ENCODE assay signal across 2 cellular contexts in the genomic region with DNA sequence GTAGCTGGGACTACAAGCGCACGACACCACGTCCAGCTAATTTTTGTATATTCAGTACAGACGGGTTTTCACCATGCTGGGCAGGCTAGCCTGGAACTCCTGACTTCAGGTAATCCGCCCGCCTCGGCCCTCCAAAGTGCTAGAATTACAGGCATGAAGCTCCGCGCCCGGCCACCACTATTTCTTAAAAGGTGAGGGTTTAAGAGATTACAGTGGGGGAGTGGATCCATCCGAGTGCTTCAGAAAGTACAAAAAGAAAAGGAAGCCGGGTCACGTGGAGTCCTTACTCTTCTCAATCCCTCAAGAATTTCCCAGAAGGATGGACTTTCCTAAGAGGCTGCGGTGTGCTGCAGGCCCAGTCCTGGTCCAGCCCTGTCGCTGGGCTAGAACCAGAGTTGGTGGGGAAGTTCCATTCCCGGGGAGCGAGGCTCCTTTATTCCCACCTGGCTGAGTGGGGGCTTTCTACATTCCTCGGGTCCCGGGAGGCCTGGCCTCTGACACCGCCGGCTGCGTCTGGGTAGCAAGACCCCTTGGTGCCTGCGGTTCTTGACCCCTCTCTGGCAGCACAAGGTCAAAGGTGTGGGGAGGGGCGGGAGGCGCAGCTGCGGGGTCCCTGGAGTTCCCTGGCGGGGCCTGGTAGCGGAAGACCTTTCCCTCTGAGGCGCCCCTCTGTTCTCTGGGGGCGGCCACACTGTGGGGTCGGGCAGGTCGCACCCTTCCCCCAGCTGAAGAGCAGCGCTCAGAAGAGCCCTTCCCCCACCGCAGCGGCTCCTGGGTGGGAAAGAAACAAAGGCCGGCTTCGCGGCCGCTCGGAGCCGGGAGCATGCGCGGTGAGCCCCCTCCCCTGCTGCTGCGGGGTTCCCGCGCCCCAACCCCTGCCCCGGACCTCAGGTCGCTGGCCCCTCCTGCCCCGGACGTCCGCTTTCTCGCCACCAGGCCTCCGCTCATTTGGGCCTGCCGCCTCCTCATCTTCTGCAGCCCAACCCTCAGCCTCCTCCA.
TF ChIP-seq lines count a peak whose summit lies in the region.

No MANE protein-coding gene starts in this region.

TF ChIP-seq in WTC11, 78 proteins besides CTCF, POLR2A, EP300 and RAD21 (continues in another document):
- TF ChIP-seq, protein P1, sequence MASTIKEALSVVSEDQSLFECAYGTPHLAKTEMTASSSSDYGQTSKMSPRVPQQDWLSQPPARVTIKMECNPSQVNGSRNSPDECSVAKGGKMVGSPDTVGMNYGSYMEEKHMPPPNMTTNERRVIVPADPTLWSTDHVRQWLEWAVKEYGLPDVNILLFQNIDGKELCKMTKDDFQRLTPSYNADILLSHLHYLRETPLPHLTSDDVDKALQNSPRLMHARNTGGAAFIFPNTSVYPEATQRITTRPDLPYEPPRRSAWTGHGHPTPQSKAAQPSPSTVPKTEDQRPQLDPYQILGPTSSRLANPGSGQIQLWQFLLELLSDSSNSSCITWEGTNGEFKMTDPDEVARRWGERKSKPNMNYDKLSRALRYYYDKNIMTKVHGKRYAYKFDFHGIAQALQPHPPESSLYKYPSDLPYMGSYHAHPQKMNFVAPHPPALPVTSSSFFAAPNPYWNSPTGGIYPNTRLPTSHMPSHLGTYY (CRISPR knock-in tag; IDR thresholded peaks at IDR 0.05): no peak
- TF ChIP-seq OVOL2 (CRISPR knock-in tag; IDR thresholded peaks at IDR 0.05; ENCODE audit: borderline replicate concordance): no peak
- TF ChIP-seq ZNF121 (CRISPR knock-in tag; IDR thresholded peaks at IDR 0.05): no peak
- TF ChIP-seq JAZF1 (CRISPR knock-in tag; IDR thresholded peaks at IDR 0.05): no peak
- no peak for TF ChIP-seq TEAD4 (CRISPR knock-in tag; IDR thresholded peaks at IDR 0.05)
- TF ChIP-seq ZNF423 (CRISPR knock-in tag; IDR thresholded peaks at IDR 0.05): peak; percentile 59; the same call in 1 of the 2 replicates
- TF ChIP-seq FOXJ3 (CRISPR knock-in tag; IDR thresholded peaks at IDR 0.05; ENCODE audit: borderline replicate concordance): no peak
- TF ChIP-seq ZBTB21 (CRISPR knock-in tag; IDR thresholded peaks at IDR 0.05; ENCODE audit: borderline replicate concordance): no peak
- TF ChIP-seq CBFB (CRISPR knock-in tag; IDR thresholded peaks at IDR 0.05; ENCODE audit: low read depth): no peak
- TF ChIP-seq, protein P2, sequence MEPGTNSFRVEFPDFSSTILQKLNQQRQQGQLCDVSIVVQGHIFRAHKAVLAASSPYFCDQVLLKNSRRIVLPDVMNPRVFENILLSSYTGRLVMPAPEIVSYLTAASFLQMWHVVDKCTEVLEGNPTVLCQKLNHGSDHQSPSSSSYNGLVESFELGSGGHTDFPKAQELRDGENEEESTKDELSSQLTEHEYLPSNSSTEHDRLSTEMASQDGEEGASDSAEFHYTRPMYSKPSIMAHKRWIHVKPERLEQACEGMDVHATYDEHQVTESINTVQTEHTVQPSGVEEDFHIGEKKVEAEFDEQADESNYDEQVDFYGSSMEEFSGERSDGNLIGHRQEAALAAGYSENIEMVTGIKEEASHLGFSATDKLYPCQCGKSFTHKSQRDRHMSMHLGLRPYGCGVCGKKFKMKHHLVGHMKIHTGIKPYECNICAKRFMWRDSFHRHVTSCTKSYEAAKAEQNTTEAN (CRISPR knock-in tag; IDR thresholded peaks at IDR 0.05): no peak
- TF ChIP-seq, protein P3, sequence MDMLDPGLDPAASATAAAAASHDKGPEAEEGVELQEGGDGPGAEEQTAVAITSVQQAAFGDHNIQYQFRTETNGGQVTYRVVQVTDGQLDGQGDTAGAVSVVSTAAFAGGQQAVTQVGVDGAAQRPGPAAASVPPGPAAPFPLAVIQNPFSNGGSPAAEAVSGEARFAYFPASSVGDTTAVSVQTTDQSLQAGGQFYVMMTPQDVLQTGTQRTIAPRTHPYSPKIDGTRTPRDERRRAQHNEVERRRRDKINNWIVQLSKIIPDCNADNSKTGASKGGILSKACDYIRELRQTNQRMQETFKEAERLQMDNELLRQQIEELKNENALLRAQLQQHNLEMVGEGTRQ (CRISPR knock-in tag; IDR thresholded peaks at IDR 0.05): peak; percentile 66
- TF ChIP-seq, protein P4, sequence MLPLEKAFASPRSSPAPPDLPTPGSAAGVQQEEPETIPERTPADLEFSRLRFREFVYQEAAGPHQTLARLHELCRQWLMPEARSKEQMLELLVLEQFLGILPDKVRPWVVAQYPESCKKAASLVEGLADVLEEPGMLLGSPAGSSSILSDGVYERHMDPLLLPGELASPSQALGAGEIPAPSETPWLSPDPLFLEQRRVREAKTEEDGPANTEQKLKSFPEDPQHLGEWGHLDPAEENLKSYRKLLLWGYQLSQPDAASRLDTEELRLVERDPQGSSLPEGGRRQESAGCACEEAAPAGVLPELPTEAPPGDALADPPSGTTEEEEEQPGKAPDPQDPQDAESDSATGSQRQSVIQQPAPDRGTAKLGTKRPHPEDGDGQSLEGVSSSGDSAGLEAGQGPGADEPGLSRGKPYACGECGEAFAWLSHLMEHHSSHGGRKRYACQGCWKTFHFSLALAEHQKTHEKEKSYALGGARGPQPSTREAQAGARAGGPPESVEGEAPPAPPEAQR (CRISPR knock-in tag; IDR thresholded peaks at IDR 0.05): no peak
- TF ChIP-seq SMAD3 (CRISPR knock-in tag; IDR thresholded peaks at IDR 0.05; ENCODE audit: borderline replicate concordance): no peak
- no peak for TF ChIP-seq NR3C1 (CRISPR knock-in tag; conservative IDR thresholded peaks at IDR 0.05; ENCODE audit: low read depth)
- TF ChIP-seq, protein P5, sequence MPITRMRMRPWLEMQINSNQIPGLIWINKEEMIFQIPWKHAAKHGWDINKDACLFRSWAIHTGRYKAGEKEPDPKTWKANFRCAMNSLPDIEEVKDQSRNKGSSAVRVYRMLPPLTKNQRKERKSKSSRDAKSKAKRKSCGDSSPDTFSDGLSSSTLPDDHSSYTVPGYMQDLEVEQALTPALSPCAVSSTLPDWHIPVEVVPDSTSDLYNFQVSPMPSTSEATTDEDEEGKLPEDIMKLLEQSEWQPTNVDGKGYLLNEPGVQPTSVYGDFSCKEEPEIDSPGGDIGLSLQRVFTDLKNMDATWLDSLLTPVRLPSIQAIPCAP (CRISPR knock-in tag; IDR thresholded peaks at IDR 0.05): no peak
- no peak for TF ChIP-seq ZNF219 (CRISPR knock-in tag; IDR thresholded peaks at IDR 0.05; ENCODE audit: borderline replicate concordance)
- no peak for TF ChIP-seq ZNF396 (CRISPR knock-in tag; IDR thresholded peaks at IDR 0.05; ENCODE audit: borderline replicate concordance)
- no peak for TF ChIP-seq HMGA2 (CRISPR knock-in tag; IDR thresholded peaks at IDR 0.05)
- TF ChIP-seq, protein P6, sequence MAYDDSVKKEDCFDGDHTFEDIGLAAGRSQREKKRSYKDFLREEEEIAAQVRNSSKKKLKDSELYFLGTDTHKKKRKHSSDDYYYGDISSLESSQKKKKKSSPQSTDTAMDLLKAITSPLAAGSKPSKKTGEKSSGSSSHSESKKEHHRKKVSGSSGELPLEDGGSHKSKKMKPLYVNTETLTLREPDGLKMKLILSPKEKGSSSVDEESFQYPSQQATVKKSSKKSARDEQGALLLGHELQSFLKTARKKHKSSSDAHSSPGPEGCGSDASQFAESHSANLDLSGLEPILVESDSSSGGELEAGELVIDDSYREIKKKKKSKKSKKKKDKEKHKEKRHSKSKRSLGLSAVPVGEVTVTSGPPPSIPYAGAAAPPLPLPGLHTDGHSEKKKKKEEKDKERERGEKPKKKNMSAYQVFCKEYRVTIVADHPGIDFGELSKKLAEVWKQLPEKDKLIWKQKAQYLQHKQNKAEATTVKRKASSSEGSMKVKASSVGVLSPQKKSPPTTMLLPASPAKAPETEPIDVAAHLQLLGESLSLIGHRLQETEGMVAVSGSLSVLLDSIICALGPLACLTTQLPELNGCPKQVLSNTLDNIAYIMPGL (CRISPR knock-in tag; IDR thresholded peaks at IDR 0.05): no peak
- no peak for TF ChIP-seq GABPB1 (CRISPR knock-in tag; IDR thresholded peaks at IDR 0.05)

TF ChIP-seq in H1, 55 proteins besides CTCF, POLR2A, EP300 and RAD21 (continues in another document):
- TF ChIP-seq, protein P7, sequence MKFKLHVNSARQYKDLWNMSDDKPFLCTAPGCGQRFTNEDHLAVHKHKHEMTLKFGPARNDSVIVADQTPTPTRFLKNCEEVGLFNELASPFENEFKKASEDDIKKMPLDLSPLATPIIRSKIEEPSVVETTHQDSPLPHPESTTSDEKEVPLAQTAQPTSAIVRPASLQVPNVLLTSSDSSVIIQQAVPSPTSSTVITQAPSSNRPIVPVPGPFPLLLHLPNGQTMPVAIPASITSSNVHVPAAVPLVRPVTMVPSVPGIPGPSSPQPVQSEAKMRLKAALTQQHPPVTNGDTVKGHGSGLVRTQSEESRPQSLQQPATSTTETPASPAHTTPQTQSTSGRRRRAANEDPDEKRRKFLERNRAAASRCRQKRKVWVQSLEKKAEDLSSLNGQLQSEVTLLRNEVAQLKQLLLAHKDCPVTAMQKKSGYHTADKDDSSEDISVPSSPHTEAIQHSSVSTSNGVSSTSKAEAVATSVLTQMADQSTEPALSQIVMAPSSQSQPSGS (IDR thresholded peaks at IDR 0.05; ENCODE audit: low read length): no peak
- TF ChIP-seq CTBP2 (IDR thresholded peaks at IDR 0.05; ENCODE audit: borderline replicate concordance, insufficient read depth, insufficient read length, low read length) (no peak), SP4 (IDR thresholded peaks at IDR 0.05; ENCODE audit: low read length) (no peak), TAF1 (IDR thresholded peaks at IDR 0.05; ENCODE audit: low read depth, low read length) (peak; percentile 57; the same call in 1 of the 2 replicates), ZNF274 (IDR thresholded peaks at IDR 0.05; ENCODE audit: borderline replicate concordance, extremely low read depth, low read length) (no peak), MAFK (IDR thresholded peaks at IDR 0.05; ENCODE audit: low read depth, low read length) (no peak), ASH2L (IDR thresholded peaks at IDR 0.05; ENCODE audit: low read length) (peak; percentile 94), PHF8 (conservative IDR thresholded peaks at IDR 0.05; ENCODE audit: low read depth, low read length) (peak; percentile 52), NANOG (IDR thresholded peaks at IDR 0.05; ENCODE audit: insufficient read depth, low read depth, low read length, poor library complexity, severe bottlenecking) (no peak), CBX5 (IDR thresholded peaks at IDR 0.05; ENCODE audit: low read depth, low read length) (no peak), RNF2 (IDR thresholded peaks at IDR 0.05; ENCODE audit: borderline replicate concordance, low read depth, low read length, missing control alignments, poor library complexity, severe bottlenecking) (no peak), POLR2AphosphoS5 (IDR thresholded peaks at IDR 0.05; ENCODE audit: low read depth, low read length) (no peak; the same call in 1 of the 2 replicates), TAF7 (optimal IDR thresholded peaks at IDR 0.05; ENCODE audit: borderline replicate concordance, low read depth, low read length) (no peak), CHD1 (IDR thresholded peaks at IDR 0.05; ENCODE audit: low read depth, low read length) (no peak), BCL11A (IDR thresholded peaks at IDR 0.05; ENCODE audit: low read depth in 2 of 2, low read length in 2 of 2) (no peak), KDM4A (IDR thresholded peaks at IDR 0.05; ENCODE audit: low read depth, low read length, severe bottlenecking) (no peak), KDM1A (IDR thresholded peaks at IDR 0.05; ENCODE audit: borderline replicate concordance, low read length) (0 out of 2 replicates have a peak, but pooled peaks have one; percentile 22), JUN (IDR thresholded peaks at IDR 0.05; ENCODE audit: low read depth, low read length) (no peak), SRF (IDR thresholded peaks at IDR 0.05; ENCODE audit: low read depth, low read length) (no peak), SAP30 (IDR thresholded peaks at IDR 0.05; ENCODE audit: insufficient read depth, insufficient replicate concordance, low read length) (no peak), SIN3A (conservative IDR thresholded peaks at IDR 0.05 in 1 of 2, IDR thresholded peaks at IDR 0.05 in 1 of 2; ENCODE audit: low read depth in 1 of 2, low read length in 2 of 2) (no peak), CBX8 (IDR thresholded peaks at IDR 0.05; ENCODE audit: borderline replicate concordance, low read depth, low read length) (no peak), SP2 (IDR thresholded peaks at IDR 0.05; ENCODE audit: low read length) (no peak), RBBP5 (IDR thresholded peaks at IDR 0.05; ENCODE audit: borderline replicate concordance, low read depth, low read length) (peak; percentile 97), GTF2F1 (IDR thresholded peaks at IDR 0.05; ENCODE audit: borderline replicate concordance, low read depth, low read length) (no peak), POU5F1 (IDR thresholded peaks at IDR 0.05; ENCODE audit: low read depth, low read length) (no peak), EGR1 (IDR thresholded peaks at IDR 0.05; ENCODE audit: borderline replicate concordance, low read depth, low read length) (no peak), NRF1 (IDR thresholded peaks at IDR 0.05; ENCODE audit: low read depth, low read length) (peak; percentile 68), FOSL1 (IDR thresholded peaks at IDR 0.05; ENCODE audit: insufficient read depth, low read depth, low read length) (no peak), YY1 (IDR thresholded peaks at IDR 0.05; ENCODE audit: low read depth, low read length) (no peak), CEBPB (IDR thresholded peaks at IDR 0.05; ENCODE audit: low read depth, low read length) (no peak), HDAC6 (IDR thresholded peaks at IDR 0.05; ENCODE audit: low read depth, low read length) (no peak), JUND (IDR thresholded peaks at IDR 0.05; ENCODE audit: low read length) (no peak), HDAC2 (IDR thresholded peaks at IDR 0.05; ENCODE audit: borderline replicate concordance in 1 of 2, low read depth in 2 of 2, low read length in 2 of 2) (no peak), EZH2 (IDR thresholded peaks at IDR 0.05; ENCODE audit: low read depth, low read length, severe bottlenecking) (no peak), GABPA (IDR thresholded peaks at IDR 0.05; ENCODE audit: borderline replicate concordance, insufficient read depth, low read length) (no peak), SIRT6 (IDR thresholded peaks at IDR 0.05; ENCODE audit: low read length) (no peak), SIX5 (IDR thresholded peaks at IDR 0.05; ENCODE audit: low read depth, low read length) (no peak)
- TF ChIP-seq, protein P8, sequence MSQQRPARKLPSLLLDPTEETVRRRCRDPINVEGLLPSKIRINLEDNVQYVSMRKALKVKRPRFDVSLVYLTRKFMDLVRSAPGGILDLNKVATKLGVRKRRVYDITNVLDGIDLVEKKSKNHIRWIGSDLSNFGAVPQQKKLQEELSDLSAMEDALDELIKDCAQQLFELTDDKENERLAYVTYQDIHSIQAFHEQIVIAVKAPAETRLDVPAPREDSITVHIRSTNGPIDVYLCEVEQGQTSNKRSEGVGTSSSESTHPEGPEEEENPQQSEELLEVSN (IDR thresholded peaks at IDR 0.05): peak; percentile 91
- TF ChIP-seq, protein P3 (IDR thresholded peaks at IDR 0.05; ENCODE audit: low read length): no peak
- TF ChIP-seq, protein P9, sequence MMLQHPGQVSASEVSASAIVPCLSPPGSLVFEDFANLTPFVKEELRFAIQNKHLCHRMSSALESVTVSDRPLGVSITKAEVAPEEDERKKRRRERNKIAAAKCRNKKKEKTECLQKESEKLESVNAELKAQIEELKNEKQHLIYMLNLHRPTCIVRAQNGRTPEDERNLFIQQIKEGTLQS (IDR thresholded peaks at IDR 0.05; ENCODE audit: insufficient read depth, low read depth, low read length): no peak
- TF ChIP-seq, protein P10, sequence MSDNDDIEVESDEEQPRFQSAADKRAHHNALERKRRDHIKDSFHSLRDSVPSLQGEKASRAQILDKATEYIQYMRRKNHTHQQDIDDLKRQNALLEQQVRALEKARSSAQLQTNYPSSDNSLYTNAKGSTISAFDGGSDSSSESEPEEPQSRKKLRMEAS (IDR thresholded peaks at IDR 0.05): peak; percentile 85
